ENCODE assay signal across 6 cellular contexts in genomic region chr1:74091371-74091770, GRCh38.
"Had no signal": no experiment of that assay in that cellular context is flagged by ENCODE, and none has a peak within 500 bp of the region (broad histone marks: within the 10 kb centered on the region; RNA-seq: fewer than 3 reads in every experiment).

No MANE protein-coding gene starts in this region.

- H3K27ac ChIP-seq: HL-60 had no signal

- DNase-seq: IMR-90, KBM-7, KG1 had no signal

- ATAC-seq: HepG2, K562 had no signal

- H3K4me3 ChIP-seq: K562 had no signal
